Comparison of ENCODE assay signal across 12 cellular contexts in genomic region chr14:95548328-95548929, GRCh38.
"Had no signal": no experiment of that assay in that cellular context is flagged by ENCODE, and none has a peak within 500 bp of the region (broad histone marks: within the 10 kb centered on the region; RNA-seq: fewer than 3 reads in every experiment).

No MANE protein-coding gene starts in this region.

- H3K4me3 Mint-ChIP-seq: activated naive CD4-positive, alpha-beta T cell treated with anti-CD3 and anti-CD28 coated beads, Interleukin-2, amount 50 U/mL, for 24 hours; activated T-cell treated with anti-CD3 and anti-CD28 coated beads, Interleukin-2, amount 50 U/mL, for 24 hours; natural killer cell had no signal

- H3K27ac ChIP-seq: epithelial cell of prostate, tibial nerve had no signal

- H3K9me3 Mint-ChIP-seq: activated naive CD4-positive, alpha-beta T cell treated with anti-CD3 and anti-CD28 coated beads, Interleukin-2, amount 50 U/mL, for 24 hours; activated T-cell treated with anti-CD3 and anti-CD28 coated beads, Interleukin-2, amount 50 U/mL, for 24 hours; natural killer cell had no signal

- DNase-seq: activated effector memory CD4-positive, alpha-beta T cell treated with Interleukin-2 at 50 U/mL for 16 hours; activated T-cell treated with anti-CD3 and anti-CD28 coated beads, Interleukin-2, amount 50 U/mL, for 24 hours; amniotic stem cell; effector CD4-positive, alpha-beta T cell; hippocampal formation; natural killer cell; nucleus accumbens had no signal

- H3K36me3 Mint-ChIP-seq: natural killer cell had no signal

- H3K27me3 Mint-ChIP-seq: activated naive CD4-positive, alpha-beta T cell treated with anti-CD3 and anti-CD28 coated beads, Interleukin-2, amount 50 U/mL, for 24 hours; activated T-cell treated with anti-CD3 and anti-CD28 coated beads, Interleukin-2, amount 50 U/mL, for 24 hours; progenitor cell of endocrine pancreas had no signal

- H3K4me3 ChIP-seq: smooth muscle cell, tibial nerve had no signal

- H3K27ac Mint-ChIP-seq: activated naive CD4-positive, alpha-beta T cell treated with anti-CD3 and anti-CD28 coated beads, Interleukin-2, amount 50 U/mL, for 24 hours; activated T-cell treated with anti-CD3 and anti-CD28 coated beads, Interleukin-2, amount 50 U/mL, for 24 hours had no signal

- H3K27me3 ChIP-seq: tibial nerve had no signal
